ENCODE assay signal across 11 cellular contexts in the genomic region with DNA sequence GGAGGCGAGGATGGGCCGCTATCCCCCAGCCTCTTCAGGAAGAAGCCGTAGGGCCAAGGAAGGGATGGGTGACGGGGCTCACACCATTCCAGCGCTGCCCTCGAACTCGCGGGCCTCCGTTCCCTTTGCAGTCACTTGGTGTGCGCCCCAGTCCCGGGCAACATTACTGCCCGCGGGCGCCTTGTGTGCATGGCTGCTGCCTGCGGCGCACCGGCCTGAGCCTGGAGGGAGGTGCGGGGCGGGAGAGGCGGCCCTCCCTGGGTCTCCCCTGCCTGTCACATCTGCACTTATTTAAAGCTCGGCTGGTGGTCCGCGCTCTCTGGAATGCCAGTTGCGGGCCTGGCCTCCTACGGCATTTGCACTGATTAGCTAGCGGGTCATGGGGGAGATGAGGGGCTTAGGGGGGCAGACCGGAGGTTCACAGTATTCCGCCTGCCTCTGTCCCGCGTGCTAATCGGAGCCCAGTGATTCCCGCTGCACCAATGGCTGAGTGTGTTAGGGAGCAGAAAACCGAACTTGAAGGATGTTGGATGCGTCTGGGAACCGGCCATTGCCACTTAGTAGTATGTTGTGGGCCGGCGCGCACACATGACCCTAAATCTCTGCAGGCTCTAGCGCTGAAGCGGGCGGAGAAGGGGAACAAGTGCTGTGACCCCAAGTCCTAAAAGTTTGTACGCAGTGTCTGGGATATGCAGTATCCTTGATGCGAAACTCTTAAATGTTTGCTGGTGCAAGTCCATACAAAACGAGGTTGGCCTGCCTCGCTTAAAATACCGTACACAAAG.
DNase-seq lines count a peak whose midpoint lies in the region; ATAC-seq, FAIRE-seq and TF ChIP-seq lines count a peak whose summit lies in the region.
"Had no signal": no experiment of that assay in that cellular context is flagged by ENCODE, and none has a peak within 500 bp of the region (broad histone marks: within the 10 kb centered on the region; RNA-seq: fewer than 3 reads in every experiment).

No MANE protein-coding gene starts in this region.

- DNase-seq in A549 (ENCODE audit: low read depth in 1 of 2, low spot score in 1 of 2), result no peak
- no peak for DNase-seq in MM.1S
- no peak for DNase-seq in endothelial cell (ENCODE audit: low spot score)
- no peak for DNase-seq in effector CD8-positive, alpha-beta T cell (lab: John Stamatoyannopoulos, UW)
- no peak for DNase-seq in pons (ENCODE audit: low spot score)
- DNase-seq in NOMO-1 treated with DMSO at 0.1 percent for 48 hours (lab: John Stamatoyannopoulos, UW; ENCODE audit: unreplicated experiment), result no peak
- no peak for DNase-seq in medulla oblongata (ENCODE audit: extremely low spot score)

- peaks cover 11% of the 10 kb centered on the region for H3K4me1 Mint-ChIP-seq in endothelial cell (ENCODE audit: unreplicated experiment)

- TF ChIP-seq RAD21 in A549 (conservative IDR thresholded peaks at IDR 0.05 in 1 of 2, IDR thresholded peaks at IDR 0.05 in 1 of 2), result no peak
- TF ChIP-seq RAD21 in neural cell (conservative IDR thresholded peaks at IDR 0.05), result no peak

- CTCF ChIA-PET in A549 (lab: Yijun Ruan, JAX), result interaction anchor here (0.7 to 2.9 kb wide), 16 partner anchors 8 to 189 kb away, joined by 3 to 10 read pairs (median 3); no protein-coding TSS in a partner anchor

- H3K4me1 ChIP-seq in A549, result peaks cover 29% of the 10 kb centered on the region
- H3K4me1 ChIP-seq in MM.1S (ENCODE audit: low read length), result no peaks in the 10 kb centered on the region

- peak overlapping the region; percentile 86 to 93; a peak in 5 of 6 replicates for H3K27ac ChIP-seq in A549
- H3K27ac ChIP-seq in MM.1S (ENCODE audit: low read length), result no peak overlapping the region
- H3K27ac ChIP-seq in neural cell (ENCODE audit: low read length), result no peak overlapping the region
- H3K27ac ChIP-seq: right lobe of liver had no signal

- H3K36me3 Mint-ChIP-seq in endothelial cell (ENCODE audit: low read depth, unreplicated experiment), result no peaks in the 10 kb centered on the region
- H3K36me3 Mint-ChIP-seq: activated naive CD8-positive, alpha-beta T cell had no signal

- H3K27me3 Mint-ChIP-seq in endothelial cell (ENCODE audit: unreplicated experiment), result peaks cover 5% of the 10 kb centered on the region

- no peak overlapping the region for H2AFZ ChIP-seq in MM.1S (ENCODE audit: low read length)
- H2AFZ ChIP-seq in neural cell (ENCODE audit: low read depth, low read length), result no peak overlapping the region

- H3K36me3 ChIP-seq in MM.1S (replicated peaks; ENCODE audit: insufficient read depth, low read length), result no peaks in the 10 kb centered on the region
- H3K36me3 ChIP-seq in neural cell (ENCODE audit: insufficient read depth, low read length), result no peaks in the 10 kb centered on the region
- H3K36me3 ChIP-seq: right lobe of liver had no signal

- WGBS in A549 (ENCODE audit: missing lambda C conversion rate), result 94% methylated on average over 45 of the region's 46 CpGs

- H3K4me2 ChIP-seq in A549 (peak overlapping the region; percentile 88), MM.1S (ENCODE audit: low read depth, low read length) (no peak overlapping the region), neural cell (ENCODE audit: low read length) (no peak overlapping the region)

- no peak overlapping the region for H3K27ac Mint-ChIP-seq in endothelial cell (ENCODE audit: unreplicated experiment)
- H3K27ac Mint-ChIP-seq: activated naive CD8-positive, alpha-beta T cell; stimulated activated naive CD8-positive, alpha-beta T cell treated with anti-CD3 and anti-CD28 coated beads, Interleukin-15, Interleukin-2, amounts not matched to agents 100 ng/mL and 50 ng/mL, for 24 hours had no signal

- H3K9me3 Mint-ChIP-seq in endothelial cell (ENCODE audit: unreplicated experiment), result no peaks in the 10 kb centered on the region
- H3K9me3 Mint-ChIP-seq: stimulated activated naive CD8-positive, alpha-beta T cell treated with anti-CD3 and anti-CD28 coated beads, Interleukin-15, Interleukin-2, amounts not matched to agents 100 ng/mL and 50 ng/mL, for 24 hours had no signal

- no peaks in the 10 kb centered on the region for H3K9me3 ChIP-seq in A549
- H3K9me3 ChIP-seq in MM.1S (replicated peaks; ENCODE audit: insufficient read depth, low read length), result no peaks in the 10 kb centered on the region
- no peaks in the 10 kb centered on the region for H3K9me3 ChIP-seq in neural cell (ENCODE audit: low read length)
- H3K9me3 ChIP-seq: right lobe of liver had no signal

- TF ChIP-seq CTCF in A549 (IDR thresholded peaks at IDR 0.05), result no peak
- no peak for TF ChIP-seq CTCF in MM.1S (IDR thresholded peaks at IDR 0.05; ENCODE audit: low read length)
- no peak for TF ChIP-seq CTCF in endothelial cell (IDR thresholded peaks at IDR 0.05; ENCODE audit: unreplicated experiment)
- no peak for TF ChIP-seq CTCF in neural cell (IDR thresholded peaks at IDR 0.05; ENCODE audit: poor library complexity, severe bottlenecking)

- H3K4me3 ChIP-seq in A549 (peak overlapping the region; percentile 78; the same call in 2 of the 3 replicates), MM.1S (ENCODE audit: low read length) (0 out of 2 replicates have a peak overlapping the region, but pooled peaks have one; percentile 78), neural cell (ENCODE audit: low read length) (peak overlapping the region; percentile 69)

- TF ChIP-seq POLR2A in A549 (IDR thresholded peaks at IDR 0.05; ENCODE audit: low read length), result no peak

- H3K9me2 ChIP-seq in MM.1S (replicated peaks; ENCODE audit: insufficient read depth, low read length) (no peaks in the 10 kb centered on the region), neural cell (ENCODE audit: insufficient read depth, low read length) (no peaks in the 10 kb centered on the region)

- no peak for FAIRE-seq in A549 (lab: Jason Lieb, UNC)

- POLR2A ChIA-PET in A549 (lab: Yijun Ruan, JAX), result interaction anchor here (0.7 to 2.4 kb wide), 3 partner anchors 42 to 334 kb away, joined by 3 to 10 read pairs (median 4); no protein-coding TSS in a partner anchor

- H3K79me2 ChIP-seq in MM.1S (ENCODE audit: low read length) (no peaks in the 10 kb centered on the region), neural cell (replicated peaks; ENCODE audit: insufficient read depth, low read length) (no peaks in the 10 kb centered on the region)

- H3K9ac ChIP-seq in MM.1S (ENCODE audit: low read length), result no peak overlapping the region
- no peak overlapping the region for H3K9ac ChIP-seq in neural cell (ENCODE audit: low read length)

- H3K4me3 Mint-ChIP-seq in endothelial cell (ENCODE audit: unreplicated experiment), result peak overlapping the region; percentile 65

- H3F3A ChIP-seq in MM.1S (ENCODE audit: insufficient read depth, low read length), result no peaks in the 10 kb centered on the region
- no peaks in the 10 kb centered on the region for H3F3A ChIP-seq in neural cell (ENCODE audit: insufficient read depth, low read length, poor library complexity, severe bottlenecking)

- ATAC-seq in A549, result peak in 1 of 2 experiments; percentile 32; a peak in 2 of 6 replicates

- no peaks in the 10 kb centered on the region for H4K20me1 ChIP-seq in MM.1S (ENCODE audit: insufficient read depth, low read length)
- H4K20me1 ChIP-seq in neural cell (ENCODE audit: insufficient read depth), result no peaks in the 10 kb centered on the region

- H3K27me3 ChIP-seq in MM.1S (replicated peaks; ENCODE audit: insufficient read depth, low read length), result no peaks in the 10 kb centered on the region
- peaks cover 89% of the 10 kb centered on the region for H3K27me3 ChIP-seq in neural cell (ENCODE audit: insufficient read depth, low read depth, low read length)

- TF ChIP-seq EP300 in A549 (IDR thresholded peaks at IDR 0.05), result no peak
- no peak for TF ChIP-seq EP300 in neural cell (conservative IDR thresholded peaks at IDR 0.05; ENCODE audit: poor library complexity, severe bottlenecking)

TF ChIP-seq in A549, 52 proteins besides CTCF, POLR2A, EP300 and RAD21 (continues in another document):
- TF ChIP-seq FOXS1 (CRISPR knock-in tag; IDR thresholded peaks at IDR 0.05) (no peak), GATA3 (IDR thresholded peaks at IDR 0.05; ENCODE audit: borderline replicate concordance) (no peak), HES2 (IDR thresholded peaks at IDR 0.05) (no peak)

TF ChIP-seq in neural cell, 6 proteins besides CTCF, POLR2A, EP300 and RAD21:
- no peak for TF ChIP-seq SMC3 (conservative IDR thresholded peaks at IDR 0.05; ENCODE audit: poor library complexity)
- TF ChIP-seq REST (IDR thresholded peaks at IDR 0.05; ENCODE audit: borderline replicate concordance), result no peak
- TF ChIP-seq EZH2 (IDR thresholded peaks at IDR 0.05; ENCODE audit: borderline replicate concordance, insufficient read depth, low read length, poor library complexity, severe bottlenecking), result peak; percentile 97
- TF ChIP-seq POLR2AphosphoS5 (IDR thresholded peaks at IDR 0.05), result no peak

Comparison
In these comparisons a context has a peak if more than half of its experiments do, and no peak if none do; other contexts are left out.
1. H3K27ac ChIP-seq: peak in A549 (2 of 2); none in MM.1S (single experiment) and neural cell (single experiment).
2. Peak in every context shown above with its lines, with median percentiles within 50 percentile points of each other: H3K4me3 ChIP-seq.